1 cellular context compared by ENCODE assay signal in genomic region chr12:108523365-108523764, GRCh38.
A peak's percentile ranks its signal among the peaks of the same experiment; 100 is the strongest.
TF ChIP-seq lines count a peak whose summit lies in the region.

No MANE protein-coding gene starts in this region.

TF ChIP-seq in K562, 482 proteins besides CTCF, POLR2A, EP300 and RAD21 (continued from another document):
- peak; percentile 66 for TF ChIP-seq RBM22 (IDR thresholded peaks at IDR 0.05; ENCODE audit: low read depth, low read length, poor library complexity, severe bottlenecking)
- no peak for TF ChIP-seq ZKSCAN8 (CRISPR knock-in tag; IDR thresholded peaks at IDR 0.05)
